ENCODE assay signal across 18 cellular contexts in the genomic region with DNA sequence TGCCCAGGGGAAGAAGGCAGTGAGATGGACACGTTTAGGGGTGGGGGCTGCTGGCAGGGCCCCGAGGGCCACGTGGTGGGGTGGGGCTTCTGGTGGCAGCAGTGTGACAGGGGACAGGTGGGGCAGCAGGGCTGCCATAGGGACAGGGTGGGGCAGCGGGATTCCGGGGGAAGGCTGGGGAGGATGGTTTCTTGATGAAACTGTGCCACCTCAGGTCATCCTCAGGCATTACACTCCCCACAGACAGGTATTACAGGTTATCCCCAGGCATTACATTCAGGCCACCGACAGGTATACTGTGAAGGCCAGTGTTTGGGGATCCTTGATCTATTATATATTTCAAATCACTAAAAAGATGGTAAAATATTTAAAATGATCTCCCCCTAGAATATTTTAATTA.
DNase-seq lines count a peak whose midpoint lies in the region; ATAC-seq, FAIRE-seq and TF ChIP-seq lines count a peak whose summit lies in the region.
"Had no signal": no experiment of that assay in that cellular context is flagged by ENCODE, and none has a peak within 500 bp of the region (broad histone marks: within the 10 kb centered on the region; RNA-seq: fewer than 3 reads in every experiment).

No MANE protein-coding gene starts in this region.

- no peak for TF ChIP-seq POLR2A in sigmoid colon (IDR thresholded peaks at IDR 0.05)

- peaks cover 64% of the 10 kb centered on the region for H3K9me3 Mint-ChIP-seq in GM23338
- H3K9me3 Mint-ChIP-seq: CD4-positive, alpha-beta memory T cell; IgD-negative memory B cell had no signal

- no peaks in the 10 kb centered on the region for H3K79me2 ChIP-seq in GM23338 (replicated peaks; ENCODE audit: insufficient read depth)
- H3K79me2 ChIP-seq in OCI-LY3 (ENCODE audit: low read length), result no peaks in the 10 kb centered on the region

- H3K4me2 ChIP-seq in GM23338 (no peak overlapping the region), OCI-LY3 (ENCODE audit: low read length) (no peak overlapping the region)

- no peak overlapping the region for H3K27ac Mint-ChIP-seq in GM23338
- H3K27ac Mint-ChIP-seq: CD4-positive, alpha-beta memory T cell; IgD-negative memory B cell had no signal

- WGBS in sigmoid colon, 2 donors, result 58 to 61% methylated on average over 6 of the region's 6 CpGs

- no peaks in the 10 kb centered on the region; the same call in 2 of the 3 replicates for H3K36me3 Mint-ChIP-seq in GM23338 (ENCODE audit: low read depth)
- H3K36me3 Mint-ChIP-seq: CD4-positive, alpha-beta memory T cell; IgD-negative memory B cell had no signal

- H3K9me2 ChIP-seq in GM23338 (ENCODE audit: insufficient read depth), result no peaks in the 10 kb centered on the region

- H3F3A ChIP-seq in GM23338 (replicated peaks; ENCODE audit: low read depth), result no peaks in the 10 kb centered on the region

- H3K4me1 Mint-ChIP-seq in GM23338, result no peaks in the 10 kb centered on the region
- H3K4me1 Mint-ChIP-seq: CD4-positive, alpha-beta memory T cell; IgD-negative memory B cell had no signal

- H3K4me1 ChIP-seq in GM23338 (ENCODE audit: insufficient read depth), result no peaks in the 10 kb centered on the region
- no peaks in the 10 kb centered on the region for H3K4me1 ChIP-seq in OCI-LY3 (ENCODE audit: low read length)
- H3K4me1 ChIP-seq in sigmoid colon, result no peaks in the 10 kb centered on the region
- H3K4me1 ChIP-seq: BE2C, HAP-1 had no signal

- H3K36me3 ChIP-seq in GM23338 (ENCODE audit: insufficient read depth), result no peaks in the 10 kb centered on the region
- no peaks in the 10 kb centered on the region for H3K36me3 ChIP-seq in OCI-LY3 (replicated peaks; ENCODE audit: low read depth, low read length)
- H3K36me3 ChIP-seq in sigmoid colon, result no peaks in the 10 kb centered on the region
- H3K36me3 ChIP-seq: BE2C, HAP-1 had no signal

- intact Hi-C loops in sigmoid colon (cut with DNase I), result no loop called here

- ATAC-seq in GM23338, result no peak

- H3K27me3 ChIP-seq in GM23338 (ENCODE audit: insufficient read depth) (no peaks in the 10 kb centered on the region), OCI-LY3 (ENCODE audit: low read depth, low read length) (no peaks in the 10 kb centered on the region), sigmoid colon (no peaks in the 10 kb centered on the region)
- H3K27me3 ChIP-seq: BE2C had no signal

- FAIRE-seq in frontal cortex (lab: Jason Lieb, UNC), result no peak
- FAIRE-seq: A204.1, D721Med, H1 had no signal

- H3K27ac ChIP-seq in 22Rv1 (no peak overlapping the region), GM23338 (ENCODE audit: low read depth) (no peak overlapping the region), OCI-LY3 (ENCODE audit: low read length) (no peak overlapping the region), sigmoid colon (no peak overlapping the region)
- H3K27ac ChIP-seq: C4-2B had no signal

- no peak overlapping the region for H3K4me3 Mint-ChIP-seq in GM23338
- H3K4me3 Mint-ChIP-seq: CD4-positive, alpha-beta memory T cell; IgD-negative memory B cell had no signal

- DNase-seq in GM23338 (ENCODE audit: low spot score) (peak; percentile 0), epithelial cell of proximal tubule (ENCODE audit: low read depth) (no peak), occipital lobe (lab: John Stamatoyannopoulos, UW) (no peak), frontal cortex (ENCODE audit: low spot score in 2 of 2) (no peak), sigmoid colon (no peak)
- DNase-seq: BE2C; CD4-positive, alpha-beta memory T cell; DMS153; DND-41; GDM1 had no signal

- no peaks in the 10 kb centered on the region for H3K9me3 ChIP-seq in OCI-LY3 (ENCODE audit: insufficient read depth, low read length)
- no peaks in the 10 kb centered on the region for H3K9me3 ChIP-seq in sigmoid colon
- H3K9me3 ChIP-seq: BE2C, HAP-1 had no signal

- no peak for TF ChIP-seq EP300 in sigmoid colon (IDR thresholded peaks at IDR 0.05)

- H4K20me1 ChIP-seq in GM23338 (replicated peaks; ENCODE audit: insufficient read depth), result no peaks in the 10 kb centered on the region
- no peaks in the 10 kb centered on the region for H4K20me1 ChIP-seq in OCI-LY3 (ENCODE audit: insufficient read depth, low read length)

- H2AFZ ChIP-seq in GM23338 (no peak overlapping the region), OCI-LY3 (ENCODE audit: low read depth, low read length) (no peak overlapping the region)

- peak; percentile 27 for TF ChIP-seq CTCF in 22Rv1 (IDR thresholded peaks at IDR 0.05)
- no peak for TF ChIP-seq CTCF in GM23338 (conservative IDR thresholded peaks at IDR 0.05; ENCODE audit: low read depth in 2 of 2)
- peak; percentile 12; the same call in 1 of the 2 replicates for TF ChIP-seq CTCF in OCI-LY3 (IDR thresholded peaks at IDR 0.05; ENCODE audit: low read depth, low read length)
- TF ChIP-seq CTCF in epithelial cell of proximal tubule (conservative IDR thresholded peaks at IDR 0.05; ENCODE audit: low read depth, low read length), result peak; percentile 3
- no peak for TF ChIP-seq CTCF in sigmoid colon (IDR thresholded peaks at IDR 0.05)

- no peaks in the 10 kb centered on the region for H3K27me3 Mint-ChIP-seq in GM23338 (ENCODE audit: insufficient read depth, low read depth, poor library complexity)
- H3K27me3 Mint-ChIP-seq: CD4-positive, alpha-beta memory T cell; IgD-negative memory B cell had no signal

- no peak overlapping the region for H3K9ac ChIP-seq in OCI-LY3 (ENCODE audit: low read length)

- H3K4me3 ChIP-seq in GM23338 (no peak overlapping the region), OCI-LY3 (ENCODE audit: low read length) (no peak overlapping the region), epithelial cell of proximal tubule (ENCODE audit: low read depth, low read length) (no peak overlapping the region), sigmoid colon (no peak overlapping the region)
- H3K4me3 ChIP-seq: HAP-1 had no signal

TF ChIP-seq in GM23338, 12 proteins besides CTCF, POLR2A, EP300 and RAD21 (continues in another document):
- no peak for TF ChIP-seq EZH2phosphoT487 (IDR thresholded peaks at IDR 0.05; ENCODE audit: unreplicated experiment)
- TF ChIP-seq EZH2 (IDR thresholded peaks at IDR 0.05; ENCODE audit: low read depth, unreplicated experiment), result no peak
- no peak for TF ChIP-seq ZNF114 (CRISPR knock-in tag; IDR thresholded peaks at IDR 0.05)
- TF ChIP-seq NANOG (IDR thresholded peaks at IDR 0.05; ENCODE audit: borderline replicate concordance), result no peak
- TF ChIP-seq POLR2AphosphoS5 (IDR thresholded peaks at IDR 0.05; ENCODE audit: low read depth), result no peak
- no peak for TF ChIP-seq JUNB (IDR thresholded peaks at IDR 0.05; ENCODE audit: unreplicated experiment)
- no peak for TF ChIP-seq CREB1 (CRISPR knock-in tag; IDR thresholded peaks at IDR 0.05; ENCODE audit: low read depth)
- TF ChIP-seq ZNF331 (CRISPR knock-in tag; IDR thresholded peaks at IDR 0.05; ENCODE audit: low read depth), result no peak
- no peak for TF ChIP-seq STAT1 (IDR thresholded peaks at IDR 0.05; ENCODE audit: unreplicated experiment)

Comparison
In these comparisons a context has a peak if more than half of its experiments do, and no peak if none do; other contexts are left out.
1. CTCF ChIP-seq: peak in 22Rv1 (single experiment), OCI-LY3 (single experiment) and epithelial cell of proximal tubule (single experiment); none in GM23338 (0 of 2) and sigmoid colon (0 of 4).